8 cellular contexts compared by ENCODE assay signal in the genomic region with DNA sequence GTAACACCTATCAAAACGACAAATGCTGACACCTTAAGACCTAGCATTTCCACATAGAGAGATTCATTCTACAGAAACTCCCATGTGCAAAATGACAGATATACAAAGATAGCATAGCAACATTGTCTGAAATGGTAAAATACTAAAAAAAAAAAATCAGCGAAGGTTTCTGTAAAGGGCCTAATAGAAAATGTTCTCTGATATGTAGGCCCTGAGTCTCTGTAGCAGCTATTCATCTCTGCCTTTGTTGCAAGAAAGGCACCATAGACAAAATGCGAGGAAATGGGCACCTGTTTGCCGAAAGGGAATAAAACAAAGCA. TPM values are rescaled to one million over a fixed set of nuclear protein-coding genes. Genes with fewer than 3 reads are reported as not detected.
DNase-seq lines count a peak whose midpoint lies in the region; ATAC-seq and TF ChIP-seq lines count a peak whose summit lies in the region.

No MANE protein-coding gene starts in this region.

- POLR2A ChIA-PET in activated B cell treated with CpG ODN at 0.5 μM for 24 hours (lab: Charles Lee), result no interaction called here

- no peaks in the 10 kb centered on the region for H3K36me3 ChIP-seq in thyroid gland

- no peak for DNase-seq in activated CD4-positive, alpha-beta T cell treated with anti-CD3 and anti-CD28 coated beads, Interleukin-2, amount 10 ng/mL, durations not matched to agents 24 days and 14 days
- DNase-seq in activated CD4-positive, alpha-beta T cell treated with anti-CD3 and anti-CD28 coated beads for 1 hour, result no peak
- no peak for DNase-seq in activated B cell treated with CpG ODN at 0.5 μM for 24 hours
- no peak for DNase-seq in glutamatergic neuron
- DNase-seq in stimulated activated naive CD8-positive, alpha-beta T cell treated with anti-CD3 and anti-CD28 coated beads, Interleukin-15, amount 100 ng/mL, for 72 hours, result no peak
- DNase-seq in thyroid gland, result no peak
- no peak for DNase-seq in pons (ENCODE audit: low spot score)
- DNase-seq in anterior cingulate cortex (lab: John Stamatoyannopoulos, UW), result no peak

- H3K9me3 ChIP-seq in thyroid gland, result no peaks in the 10 kb centered on the region

- H3K27me3 ChIP-seq in thyroid gland, result no peaks in the 10 kb centered on the region

- no peak overlapping the region for H3K4me3 ChIP-seq in thyroid gland (replicated peaks in 1 of 3)

- ATAC-seq in activated B cell treated with CpG ODN at 0.5 μM for 24 hours (ENCODE audit: low read depth), result no peak
- ATAC-seq in stimulated activated naive CD8-positive, alpha-beta T cell treated with anti-CD3 and anti-CD28 coated beads, Interleukin-15, amount 100 ng/mL, for 72 hours, result no peak

- H3K4me1 ChIP-seq in thyroid gland, result peaks cover 0 to 24% of the 10 kb centered on the region in 2 donors

- peaks cover 17% of the 10 kb centered on the region for H3K4me1 Mint-ChIP-seq in activated CD4-positive, alpha-beta T cell treated with anti-CD3 and anti-CD28 coated beads, Interleukin-2, amount 10 ng/mL, durations not matched to agents 24 days and 14 days
- peaks cover 21% of the 10 kb centered on the region for H3K4me1 Mint-ChIP-seq in activated B cell treated with CpG ODN at 0.5 μM for 24 hours
- peaks cover 11% of the 10 kb centered on the region for H3K4me1 Mint-ChIP-seq in glutamatergic neuron (ENCODE audit: low read depth, unreplicated experiment)
- peaks cover 42% of the 10 kb centered on the region for H3K4me1 Mint-ChIP-seq in stimulated activated naive CD8-positive, alpha-beta T cell treated with anti-CD3 and anti-CD28 coated beads, Interleukin-15, amount 100 ng/mL, for 72 hours

- no peaks in the 10 kb centered on the region for H3K36me3 Mint-ChIP-seq in activated CD4-positive, alpha-beta T cell treated with anti-CD3 and anti-CD28 coated beads, Interleukin-2, amount 10 ng/mL, durations not matched to agents 24 days and 14 days (ENCODE audit: low read depth)
- H3K36me3 Mint-ChIP-seq in activated B cell treated with CpG ODN at 0.5 μM for 24 hours (ENCODE audit: low read depth), result peaks cover 2% of the 10 kb centered on the region
- no peaks in the 10 kb centered on the region for H3K36me3 Mint-ChIP-seq in glutamatergic neuron (ENCODE audit: unreplicated experiment)

- 70 to 71% methylated on average over 4 of the region's 4 CpGs for WGBS in thyroid gland, 2 donors

- H3K27ac Mint-ChIP-seq in activated CD4-positive, alpha-beta T cell treated with anti-CD3 and anti-CD28 coated beads, Interleukin-2, amount 10 ng/mL, durations not matched to agents 24 days and 14 days, result no peak overlapping the region
- H3K27ac Mint-ChIP-seq in activated B cell treated with CpG ODN at 0.5 μM for 24 hours (no peak overlapping the region), glutamatergic neuron (ENCODE audit: unreplicated experiment) (no peak overlapping the region)
- H3K27ac Mint-ChIP-seq in stimulated activated naive CD8-positive, alpha-beta T cell treated with anti-CD3 and anti-CD28 coated beads, Interleukin-15, amount 100 ng/mL, for 72 hours, result peak overlapping the region in 1 of 2 donors; percentile 96

- H3K27ac ChIP-seq in thyroid gland, result no peak overlapping the region

- CTCF ChIA-PET in activated B cell treated with CpG ODN at 0.5 μM for 24 hours (lab: Charles Lee), result interaction anchor here (3.8 kb wide), 1 partner anchor 9 kb away, joined by 16 read pairs; no protein-coding TSS in a partner anchor

- TF ChIP-seq POLR2A in thyroid gland (IDR thresholded peaks at IDR 0.05), result no peak

- TF ChIP-seq CTCF in activated B cell treated with CpG ODN at 0.5 μM for 24 hours (IDR thresholded peaks at IDR 0.05) (no peak), glutamatergic neuron (IDR thresholded peaks at IDR 0.05; ENCODE audit: partially characterized antibody, unreplicated experiment) (no peak), thyroid gland (IDR thresholded peaks at IDR 0.05) (no peak)

- H3K9me3 Mint-ChIP-seq in activated CD4-positive, alpha-beta T cell treated with anti-CD3 and anti-CD28 coated beads, Interleukin-2, amount 10 ng/mL, durations not matched to agents 24 days and 14 days, result no peaks in the 10 kb centered on the region
- no peaks in the 10 kb centered on the region for H3K9me3 Mint-ChIP-seq in activated B cell treated with CpG ODN at 0.5 μM for 24 hours
- H3K9me3 Mint-ChIP-seq in glutamatergic neuron (ENCODE audit: unreplicated experiment), result peaks cover 8% of the 10 kb centered on the region
- H3K9me3 Mint-ChIP-seq in stimulated activated naive CD8-positive, alpha-beta T cell treated with anti-CD3 and anti-CD28 coated beads, Interleukin-15, amount 100 ng/mL, for 72 hours, result no peaks in the 10 kb centered on the region

- H3K4me3 Mint-ChIP-seq in activated CD4-positive, alpha-beta T cell treated with anti-CD3 and anti-CD28 coated beads, Interleukin-2, amount 10 ng/mL, durations not matched to agents 24 days and 14 days, result peak overlapping the region; percentile 89
- peak overlapping the region; percentile 90 for H3K4me3 Mint-ChIP-seq in activated B cell treated with CpG ODN at 0.5 μM for 24 hours
- peak overlapping the region; percentile 93 for H3K4me3 Mint-ChIP-seq in glutamatergic neuron (ENCODE audit: unreplicated experiment)
- H3K4me3 Mint-ChIP-seq in stimulated activated naive CD8-positive, alpha-beta T cell treated with anti-CD3 and anti-CD28 coated beads, Interleukin-15, amount 100 ng/mL, for 72 hours, result peak overlapping the region; percentile 98 to 99

- intact Hi-C loops in activated CD4-positive, alpha-beta T cell treated with anti-CD3 and anti-CD28 coated beads, Interleukin-2, amount 10 ng/mL, durations not matched to agents 24 days and 14 days (cut with micrococcal nuclease), result loop anchor here (2.0 kb wide), 1 partner anchor 19 kb away; a partner anchor contains a TSS
- intact Hi-C loops in activated B cell treated with CpG ODN at 0.5 μM for 24 hours (cut with micrococcal nuclease), result loop anchor here (1.0 kb wide), 2 partner anchors 10 to 174 kb away; a partner anchor contains a TSS
- intact Hi-C loops in thyroid gland (cut with DNase I), result no loop called here

- peaks cover 4% of the 10 kb centered on the region for H3K27me3 Mint-ChIP-seq in activated CD4-positive, alpha-beta T cell treated with anti-CD3 and anti-CD28 coated beads, Interleukin-2, amount 10 ng/mL, durations not matched to agents 24 days and 14 days
- H3K27me3 Mint-ChIP-seq in activated B cell treated with CpG ODN at 0.5 μM for 24 hours (peaks cover 8% of the 10 kb centered on the region), glutamatergic neuron (ENCODE audit: unreplicated experiment) (peaks cover 4% of the 10 kb centered on the region)
- H3K27me3 Mint-ChIP-seq in stimulated activated naive CD8-positive, alpha-beta T cell treated with anti-CD3 and anti-CD28 coated beads, Interleukin-15, amount 100 ng/mL, for 72 hours, result no peaks in the 10 kb centered on the region

RNA-seq across cellular contexts. Expression of a gene that starts 0.6 kb away (rescaled TPM):
- total RNA-seq in activated CD4-positive, alpha-beta T cell treated with anti-CD3 and anti-CD28 coated beads, Interleukin-2, amount 10 ng/mL, durations not matched to agents 24 days and 14 days, result 7.3 and 10.6 TPM in 2 replicates
- total RNA-seq in activated B cell treated with CpG ODN at 0.5 μM for 24 hours (2.4 and 3.5 TPM in 2 replicates), glutamatergic neuron (ENCODE audit: unreplicated experiment) (19.9 TPM), thyroid gland (100 to 1,000 TPM in 2 of 4 donors, 10 to 100 TPM in 2; 94.8 to 161 (median 101) TPM)

RNA-seq across cellular contexts. Expression of a gene that starts 18.5 kb away (rescaled TPM):
- total RNA-seq in activated CD4-positive, alpha-beta T cell treated with anti-CD3 and anti-CD28 coated beads, Interleukin-2, amount 10 ng/mL, durations not matched to agents 24 days and 14 days, result 76.6 and 77.0 TPM in 2 replicates
- total RNA-seq in activated B cell treated with CpG ODN at 0.5 μM for 24 hours, result 8.5 and 9.1 TPM in 2 replicates
- total RNA-seq in glutamatergic neuron (ENCODE audit: unreplicated experiment), result 0.27 TPM
- total RNA-seq in thyroid gland, result 10 to 100 TPM in 1 of 4 donors, 1 to 10 TPM in 3; 3.6 to 14.0 (median 5.8) TPM
